In the genomic region with DNA sequence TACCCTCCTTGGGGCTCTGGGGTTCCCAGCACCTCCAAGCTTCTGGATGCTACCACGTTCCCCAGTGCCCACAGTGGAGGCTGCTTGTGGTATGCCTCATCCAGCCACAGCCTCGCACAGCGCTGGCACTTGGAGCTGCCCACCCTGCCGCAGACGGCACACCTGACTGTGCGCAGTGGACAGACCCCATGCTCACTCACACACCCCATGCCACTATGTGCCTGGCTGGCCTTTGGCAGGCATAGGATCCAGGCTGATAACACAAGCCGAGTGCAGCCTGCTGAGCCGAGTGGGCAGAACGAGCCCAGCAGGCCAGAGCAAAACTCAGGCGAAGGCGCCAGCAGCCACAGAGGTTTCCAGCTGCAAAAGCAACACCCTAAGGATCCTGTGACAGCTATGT, we compare ENCODE assay signal across 15 cellular contexts.
DNase-seq lines count a peak whose midpoint lies in the region; ATAC-seq, FAIRE-seq and TF ChIP-seq lines count a peak whose summit lies in the region.
"Had no signal": no experiment of that assay in that cellular context is flagged by ENCODE, and none has a peak within 500 bp of the region (broad histone marks: within the 10 kb centered on the region; RNA-seq: fewer than 3 reads in every experiment).

No MANE protein-coding gene starts in this region.

- peak; percentile 41 to 47 for ATAC-seq in right cardiac atrium
- no peak for ATAC-seq in Right ventricle myocardium inferior
- ATAC-seq in GM21786 (IDR thresholded peaks at IDR 0.05; ENCODE audit: unreplicated experiment) = no peak

- H3K9me3 ChIP-seq in right cardiac atrium (ENCODE audit: control insufficient read depth, low read length) (no peaks in the 10 kb centered on the region), H1 (ENCODE audit: insufficient read depth in 2 of 2, low read depth in 1 of 2, low read length in 1 of 2) (peaks cover 23 to 28% of the 10 kb centered on the region in 2 experiments)

- H3K27me3 ChIP-seq in right cardiac atrium (ENCODE audit: control insufficient read depth, insufficient read depth) (no peaks in the 10 kb centered on the region), H1 (replicated peaks in 1 of 4; ENCODE audit: control insufficient read depth in 3 of 4, extremely low read depth in 1 of 4, insufficient read depth in 3 of 4, low read length in 3 of 4) (no peaks in the 10 kb centered on the region)

- no peak overlapping the region for H3K18ac ChIP-seq in H1 (ENCODE audit: extremely low read depth, low read length)

- H3K4me2 ChIP-seq in H1 (ENCODE audit: insufficient read depth in 1 of 2, low read depth in 2 of 2, low read length in 2 of 2) = no peak overlapping the region

- H2BK12ac ChIP-seq in H1 (ENCODE audit: low read depth, low read length) = no peak overlapping the region

- peak in 2 of 3 donors; percentile 36 to 40 for DNase-seq in right cardiac atrium
- no peak for DNase-seq in Right ventricle myocardium inferior (ENCODE audit: missing footprints)
- no peak for DNase-seq in H1 (ENCODE audit: low read depth in 1 of 2, low spot score in 2 of 2)
- peak; percentile 72 for DNase-seq in posterior vena cava (ENCODE audit: low spot score)
- DNase-seq in epidermal melanocyte (ENCODE audit: insufficient read length, low spot score) = no peak
- DNase-seq: Calu3, COR-L47, DMS53, DMS79 treated with DMSO at 0.1 percent for 48 hours, GF-D8, GOT3, HCEC 1CT had no signal

- no peak for TF ChIP-seq POLR2A in H1 (IDR thresholded peaks at IDR 0.05; ENCODE audit: control extremely low read depth in 1 of 2, low read depth in 2 of 2, low read length in 2 of 2)

- TF ChIP-seq CTCF in H1 (IDR thresholded peaks at IDR 0.05; ENCODE audit: control extremely low read depth in 1 of 3, insufficient read depth in 1 of 3, low read depth in 1 of 3, low read length in 3 of 3) = no peak

- no peaks in the 10 kb centered on the region for H3K4me1 ChIP-seq in right cardiac atrium (ENCODE audit: control insufficient read depth, insufficient read depth, low read length)
- no peaks in the 10 kb centered on the region; a peak in 2 of 7 replicates for H3K4me1 ChIP-seq in H1 (replicated peaks in 1 of 4; ENCODE audit: control insufficient read depth in 3 of 4, insufficient read depth in 4 of 4, low read length in 3 of 4)

- 82% methylated on average over 11 of the region's 11 CpGs for WGBS in right cardiac atrium
- WGBS in H1 (ENCODE audit: extremely low coverage in 1 of 2, insufficient coverage in 1 of 2, insufficient read length in 1 of 2, insufficient replicate concordance in 2 of 2, low coverage in 1 of 2, low lambda C conversion rate in 2 of 2, missing lambda C conversion rate in 1 of 2), 2 experiments = 82% methylated on average over 11 of the region's 11 CpGs; no CpG with 5 or more reads in 1 of the 2 experiments

- no peak overlapping the region for H3K56ac ChIP-seq in H1 (replicated peaks; ENCODE audit: insufficient read length, low read depth, low read length)

- no peaks in the 10 kb centered on the region for H3K79me1 ChIP-seq in H1 (ENCODE audit: low read depth, low read length)

- H4K91ac ChIP-seq in H1 (replicated peaks; ENCODE audit: insufficient read length, low read length) = no peak overlapping the region

- H2BK5ac ChIP-seq in H1 (ENCODE audit: low read depth, low read length) = peak overlapping the region; percentile 84; the same call in 1 of the 2 replicates

- H2BK15ac ChIP-seq in H1 (ENCODE audit: low read length) = no peak overlapping the region

- H2BK20ac ChIP-seq in H1 (ENCODE audit: low read length) = no peak overlapping the region

- TF ChIP-seq RAD21 in H1 (IDR thresholded peaks at IDR 0.05 in 1 of 2, conservative IDR thresholded peaks at IDR 0.05 in 1 of 2; ENCODE audit: low read depth in 2 of 2, low read length in 2 of 2) = no peak

- no peaks in the 10 kb centered on the region for H3K23me2 ChIP-seq in H1 (ENCODE audit: low read depth, low read length)

- H4K8ac ChIP-seq in H1 (ENCODE audit: extremely low read depth, insufficient read depth, low read length) = no peak overlapping the region

- H3K36me3 ChIP-seq in H1 (ENCODE audit: control insufficient read depth in 2 of 4, insufficient read depth in 4 of 4, low read length in 3 of 4) = peaks cover 0 to 5% (median 0%) of the 10 kb centered on the region in 4 experiments; a peak in 3 of 8 replicates

- TF ChIP-seq EP300 in H1 (IDR thresholded peaks at IDR 0.05; ENCODE audit: borderline replicate concordance in 1 of 2, low read depth in 2 of 2, low read length in 2 of 2) = no peak

- no peak overlapping the region for H4K5ac ChIP-seq in H1 (ENCODE audit: insufficient read length, low read depth, low read length)

- FAIRE-seq in H1 (lab: Jason Lieb, UNC) = no peak
- FAIRE-seq: GM12891, GM18507 had no signal

- H3K14ac ChIP-seq in H1 (ENCODE audit: insufficient read length) = no peak overlapping the region

- no peak overlapping the region for H2BK120ac ChIP-seq in H1 (replicated peaks; ENCODE audit: low read depth, low read length)

- no peak overlapping the region for H2AK5ac ChIP-seq in H1 (ENCODE audit: low read depth, low read length)

- POLR2A ChIA-PET in H1 (lab: Charles Lee; ENCODE audit: partially characterized antibody) = no interaction called here

- no peak overlapping the region for H2AFZ ChIP-seq in H1 (ENCODE audit: low read length)

- H3K4ac ChIP-seq in H1 (replicated peaks; ENCODE audit: insufficient read length, low read depth, low read length) = no peak overlapping the region

- CTCF ChIA-PET in H1 (lab: Charles Lee; ENCODE audit: partially characterized antibody) = interaction anchor here (0.5 to 1.2 kb wide), 3 partner anchors 11 to 429 kb away, joined by 3 to 4 read pairs (median 3); no protein-coding TSS in a partner anchor

- H4K20me1 ChIP-seq in H1 (replicated peaks in 1 of 2; ENCODE audit: control insufficient read depth in 1 of 2, insufficient read depth in 2 of 2, low read length in 2 of 2) = no peaks in the 10 kb centered on the region

- no peaks in the 10 kb centered on the region for H3K79me2 ChIP-seq in H1 (ENCODE audit: control insufficient read depth in 1 of 2, insufficient read depth in 2 of 2, low read length in 2 of 2)

- H3K4me3 ChIP-seq in right cardiac atrium (ENCODE audit: low read length) (no peak overlapping the region), H1 (ENCODE audit: extremely low read depth in 1 of 4, insufficient read depth in 2 of 4, low read depth in 3 of 4, low read length in 4 of 4) (no peak overlapping the region)

- H3K23ac ChIP-seq in H1 (ENCODE audit: insufficient read length) = no peak overlapping the region

- H3K9ac ChIP-seq in H1 (replicated peaks in 1 of 4; ENCODE audit: extremely low read depth in 1 of 4, low read depth in 3 of 4, low read length in 3 of 4) = no peak overlapping the region

- H3K27ac ChIP-seq in right cardiac atrium (ENCODE audit: low read length) (no peak overlapping the region), H1 (ENCODE audit: low read depth, low read length) (no peak overlapping the region)

- intact Hi-C loops in right cardiac atrium (cut with DNase I) (no loop called here), Right ventricle myocardium inferior (cut with DNase I) (no loop called here), posterior vena cava (cut with DNase I) (no loop called here)

TF ChIP-seq in H1, 55 proteins besides CTCF, POLR2A, EP300 and RAD21:
- TF ChIP-seq SP4 (IDR thresholded peaks at IDR 0.05; ENCODE audit: low read length) (no peak), TAF7 (optimal IDR thresholded peaks at IDR 0.05; ENCODE audit: borderline replicate concordance, low read depth, low read length) (no peak), NRF1 (IDR thresholded peaks at IDR 0.05; ENCODE audit: low read depth, low read length) (no peak), CTBP2 (IDR thresholded peaks at IDR 0.05; ENCODE audit: borderline replicate concordance, insufficient read depth, insufficient read length, low read length) (no peak), MAFK (IDR thresholded peaks at IDR 0.05; ENCODE audit: low read depth, low read length) (no peak), CBX8 (IDR thresholded peaks at IDR 0.05; ENCODE audit: borderline replicate concordance, low read depth, low read length) (no peak), SUZ12 (IDR thresholded peaks at IDR 0.05; ENCODE audit: low read length) (no peak), PHF8 (conservative IDR thresholded peaks at IDR 0.05; ENCODE audit: low read depth, low read length) (no peak)
- TF ChIP-seq, protein P1, sequence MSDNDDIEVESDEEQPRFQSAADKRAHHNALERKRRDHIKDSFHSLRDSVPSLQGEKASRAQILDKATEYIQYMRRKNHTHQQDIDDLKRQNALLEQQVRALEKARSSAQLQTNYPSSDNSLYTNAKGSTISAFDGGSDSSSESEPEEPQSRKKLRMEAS (IDR thresholded peaks at IDR 0.05) = no peak

Comparison
In these comparisons a context has a peak if more than half of its experiments do, and no peak if none do; other contexts are left out.
1. ATAC-seq: peak in right cardiac atrium (2 of 2); none in Right ventricle myocardium inferior (single experiment) and GM21786 (single experiment).
2. DNase-seq: peak in right cardiac atrium (2 of 3) and posterior vena cava (single experiment); none in Right ventricle myocardium inferior (single experiment), H1 (0 of 2) and epidermal melanocyte (single experiment).